8 cellular contexts compared by ENCODE assay signal in the genomic region with DNA sequence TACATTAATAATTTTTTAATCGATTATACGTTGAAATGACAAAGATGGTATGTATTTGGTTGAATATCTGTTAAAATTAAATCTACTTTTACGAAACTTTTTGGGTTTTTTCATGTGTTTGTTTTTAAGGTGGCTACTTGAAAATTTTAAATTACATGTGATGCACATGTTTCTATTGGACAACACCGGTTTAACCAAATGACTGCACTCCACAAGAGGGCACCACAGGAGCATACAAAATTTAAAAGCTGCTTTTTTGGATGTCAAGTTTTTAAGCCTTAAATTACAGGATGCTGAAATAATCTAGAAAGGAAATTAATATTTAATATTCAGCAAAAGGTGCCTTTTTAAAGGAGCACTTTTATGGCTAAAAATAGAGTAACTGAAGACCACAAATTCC.
A peak's percentile ranks its signal among the peaks of the same experiment; 100 is the strongest.
DNase-seq lines count a peak whose midpoint lies in the region; ATAC-seq and TF ChIP-seq lines count a peak whose summit lies in the region.

No MANE protein-coding gene starts in this region.

- 67 to 72% (median 69%) methylated on average over 4 of the region's 4 CpGs for WGBS in heart left ventricle, 4 donors

- H3K4me3 ChIP-seq in heart left ventricle: no peak overlapping the region
- H3K4me3 ChIP-seq in fibroblast of mammary gland (ENCODE audit: control insufficient read depth, low read depth, low read length): no peak overlapping the region

- TF ChIP-seq CTCF in heart left ventricle (IDR thresholded peaks at IDR 0.05) (peak; percentile 52 to 83 (median 73)), fibroblast of mammary gland (conservative IDR thresholded peaks at IDR 0.05; ENCODE audit: control insufficient read depth, insufficient read depth, low read depth, low read length) (peak; percentile 66)

- ATAC-seq in heart left ventricle (no peak), Right ventricle myocardium superior (ENCODE audit: poor library complexity) (no peak), GM19023 (IDR thresholded peaks at IDR 0.05; ENCODE audit: unreplicated experiment) (no peak), HG03159 (IDR thresholded peaks at IDR 0.05; ENCODE audit: unreplicated experiment) (no peak)

- H3K27me3 ChIP-seq in heart left ventricle: no peaks in the 10 kb centered on the region

- H3K4me1 ChIP-seq in heart left ventricle: peaks cover 0 to 13% (median 9%) of the 10 kb centered on the region in 12 donors

- no peaks in the 10 kb centered on the region for H3K9me3 ChIP-seq in heart left ventricle

- TF ChIP-seq POLR2A in heart left ventricle (IDR thresholded peaks at IDR 0.05): no peak

- H3K27ac ChIP-seq in heart left ventricle: no peak overlapping the region

- peak in 1 of 5 donors; percentile 32 for DNase-seq in heart left ventricle
- no peak for DNase-seq in Right ventricle myocardium superior
- peak; percentile 2 for DNase-seq in NCI-H345 treated with DMSO at 0.1 percent for 48 hours (lab: John Stamatoyannopoulos, UW; ENCODE audit: unreplicated experiment)
- DNase-seq in activated T-cell treated with anti-CD3 and anti-CD28 coated beads for 4 hours: peak; percentile 40
- peak; percentile 71 for DNase-seq in fibroblast of mammary gland (ENCODE audit: low read depth)
- peak; percentile 53 for DNase-seq in renal cortical epithelial cell (ENCODE audit: low read depth)

- peaks cover 0 to 78% (median 59%) of the 10 kb centered on the region in 9 donors for H3K36me3 ChIP-seq in heart left ventricle

- intact Hi-C loops in heart left ventricle (cut with DNase I): loop anchor here in 8 of 10 donors (1.0 to 10.0 kb wide), 6 partner anchors 230 to 680 kb away; a partner anchor contains a TSS
- intact Hi-C loops in Right ventricle myocardium superior (cut with DNase I): loop anchor here (10.0 kb wide), 1 partner anchor 273 kb away; no protein-coding TSS in a partner anchor
